In the genomic region with DNA sequence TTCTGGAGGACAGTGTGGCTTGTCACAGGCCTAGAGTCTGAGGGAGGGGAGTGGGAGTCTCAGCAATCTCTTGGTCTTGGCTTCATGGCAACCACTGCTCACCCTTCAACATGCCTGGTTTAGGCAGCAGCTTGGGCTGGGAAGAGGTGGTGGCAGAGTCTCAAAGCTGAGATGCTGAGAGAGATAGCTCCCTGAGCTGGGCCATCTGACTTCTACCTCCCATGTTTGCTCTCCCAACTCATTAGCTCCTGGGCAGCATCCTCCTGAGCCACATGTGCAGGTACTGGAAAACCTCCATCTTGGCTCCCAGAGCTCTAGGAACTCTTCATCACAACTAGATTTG, we compare ENCODE assay signal across 12 cellular contexts. TPM values are rescaled to one million over a fixed set of nuclear protein-coding genes. Genes with fewer than 3 reads are reported as not detected.
DNase-seq lines count a peak whose midpoint lies in the region; ATAC-seq and TF ChIP-seq lines count a peak whose summit lies in the region.
"Had no signal": no experiment of that assay in that cellular context is flagged by ENCODE, and none has a peak within 500 bp of the region (broad histone marks: within the 10 kb centered on the region; RNA-seq: fewer than 3 reads in every experiment).

No MANE protein-coding gene starts in this region.

- H3K4me1 Mint-ChIP-seq in activated CD8-positive, alpha-beta memory T cell treated with anti-CD3 and anti-CD28 coated beads, Interleukin-2, amount 10 ng/mL, durations not matched to agents 7 days and 5 days = peaks cover 18% of the 10 kb centered on the region
- H3K4me1 Mint-ChIP-seq in activated T-helper 2 cell treated with anti-CD3 and anti-CD28 coated beads, Interferon-gamma antibody, Interleukin-2, Interleukin-4, amounts not matched to agents 10 μg/mL and 5 μg/mL and 100 μg/mL, durations not matched to agents 14 hours and 24 hours and 36 hours (ENCODE audit: low read depth) = peaks cover 27% of the 10 kb centered on the region

- H3K27ac ChIP-seq in lower lobe of right lung = peak overlapping the region; percentile 46
- H3K27ac ChIP-seq in tibial nerve = peak overlapping the region in 3 of 4 donors; percentile 13 to 56 (median 46)

- peaks cover 93% of the 10 kb centered on the region for H3K36me3 ChIP-seq in lower lobe of right lung
- peaks cover 0 to 89% (median 16%) of the 10 kb centered on the region in 3 donors for H3K36me3 ChIP-seq in tibial nerve

- H3K27me3 ChIP-seq in lower lobe of right lung (ENCODE audit: low read depth) = no peaks in the 10 kb centered on the region
- H3K27me3 ChIP-seq in tibial nerve = no peaks in the 10 kb centered on the region

- peaks cover 21% of the 10 kb centered on the region for H3K4me1 ChIP-seq in lower lobe of right lung
- H3K4me1 ChIP-seq in tibial nerve = peaks cover 0 to 23% (median 2%) of the 10 kb centered on the region in 4 donors

- no peak for TF ChIP-seq EP300 in tibial nerve (IDR thresholded peaks at IDR 0.05)

- no peak overlapping the region for H3K4me3 Mint-ChIP-seq in activated CD8-positive, alpha-beta memory T cell treated with anti-CD3 and anti-CD28 coated beads, Interleukin-2, amount 10 ng/mL, durations not matched to agents 7 days and 5 days
- no peak overlapping the region for H3K4me3 Mint-ChIP-seq in activated T-helper 2 cell treated with anti-CD3 and anti-CD28 coated beads, Interferon-gamma antibody, Interleukin-2, Interleukin-4, amounts not matched to agents 10 μg/mL and 5 μg/mL and 100 μg/mL, durations not matched to agents 14 hours and 24 hours and 36 hours (ENCODE audit: low read depth)

- H3K27ac Mint-ChIP-seq in activated CD8-positive, alpha-beta memory T cell treated with anti-CD3 and anti-CD28 coated beads, Interleukin-2, amount 10 ng/mL, durations not matched to agents 7 days and 5 days = peak overlapping the region; percentile 50
- peak overlapping the region; percentile 82 for H3K27ac Mint-ChIP-seq in activated T-helper 2 cell treated with anti-CD3 and anti-CD28 coated beads, Interferon-gamma antibody, Interleukin-2, Interleukin-4, amounts not matched to agents 10 μg/mL and 5 μg/mL and 100 μg/mL, durations not matched to agents 14 hours and 24 hours and 36 hours

- H3K9me3 ChIP-seq in lower lobe of right lung = no peaks in the 10 kb centered on the region
- H3K9me3 ChIP-seq in tibial nerve = no peaks in the 10 kb centered on the region

- no peak for ATAC-seq in activated CD8-positive, alpha-beta memory T cell treated with anti-CD3 and anti-CD28 coated beads, Interleukin-2, amount 10 ng/mL, durations not matched to agents 7 days and 5 days
- ATAC-seq in lower lobe of right lung = no peak
- ATAC-seq: right cardiac atrium had no signal

- H3K4me3 ChIP-seq in lower lobe of right lung (no peak overlapping the region), tibial nerve (no peak overlapping the region)

- TF ChIP-seq CTCF in lower lobe of right lung (IDR thresholded peaks at IDR 0.05) (no peak), tibial nerve (IDR thresholded peaks at IDR 0.05) (no peak)

- H3K36me3 Mint-ChIP-seq in activated CD8-positive, alpha-beta memory T cell treated with anti-CD3 and anti-CD28 coated beads, Interleukin-2, amount 10 ng/mL, durations not matched to agents 7 days and 5 days = peaks cover 14% of the 10 kb centered on the region
- peaks cover 58% of the 10 kb centered on the region for H3K36me3 Mint-ChIP-seq in activated T-helper 2 cell treated with anti-CD3 and anti-CD28 coated beads, Interferon-gamma antibody, Interleukin-2, Interleukin-4, amounts not matched to agents 10 μg/mL and 5 μg/mL and 100 μg/mL, durations not matched to agents 14 hours and 24 hours and 36 hours (ENCODE audit: low read depth)

- CTCF ChIA-PET in activated CD8-positive, alpha-beta memory T cell treated with anti-CD3 and anti-CD28 coated beads, Interleukin-2, amount 10 ng/mL, durations not matched to agents 7 days and 5 days (lab: Charles Lee) = interaction anchor here (0.6 to 1.3 kb wide), 8 partner anchors 10 to 1409 kb away, joined by 3 to 5 read pairs (median 4); a partner anchor contains a TSS

- no peaks in the 10 kb centered on the region for H3K9me3 Mint-ChIP-seq in activated CD8-positive, alpha-beta memory T cell treated with anti-CD3 and anti-CD28 coated beads, Interleukin-2, amount 10 ng/mL, durations not matched to agents 7 days and 5 days (ENCODE audit: low read depth)
- H3K9me3 Mint-ChIP-seq in activated T-helper 2 cell treated with anti-CD3 and anti-CD28 coated beads, Interferon-gamma antibody, Interleukin-2, Interleukin-4, amounts not matched to agents 10 μg/mL and 5 μg/mL and 100 μg/mL, durations not matched to agents 14 hours and 24 hours and 36 hours = no peaks in the 10 kb centered on the region

- no peak for TF ChIP-seq POLR2A in tibial nerve (IDR thresholded peaks at IDR 0.05)

- no peaks in the 10 kb centered on the region for H3K27me3 Mint-ChIP-seq in activated CD8-positive, alpha-beta memory T cell treated with anti-CD3 and anti-CD28 coated beads, Interleukin-2, amount 10 ng/mL, durations not matched to agents 7 days and 5 days
- H3K27me3 Mint-ChIP-seq in activated T-helper 2 cell treated with anti-CD3 and anti-CD28 coated beads, Interferon-gamma antibody, Interleukin-2, Interleukin-4, amounts not matched to agents 10 μg/mL and 5 μg/mL and 100 μg/mL, durations not matched to agents 14 hours and 24 hours and 36 hours (ENCODE audit: low read depth) = no peaks in the 10 kb centered on the region

- no peak for DNase-seq in activated CD8-positive, alpha-beta memory T cell treated with anti-CD3 and anti-CD28 coated beads, Interleukin-2, amount 10 ng/mL, durations not matched to agents 7 days and 5 days
- DNase-seq in activated CD8-positive, alpha-beta memory T cell treated with anti-CD3 and anti-CD28 coated beads, Interleukin-2, amount 50 U/mL, for 4 hours = no peak
- DNase-seq in activated T-helper 2 cell treated with anti-CD3 and anti-CD28 coated beads, Interferon-gamma antibody, Interleukin-2, Interleukin-4, amounts not matched to agents 10 μg/mL and 5 μg/mL and 100 μg/mL, durations not matched to agents 14 hours and 24 hours and 36 hours (ENCODE audit: low spot score) = no peak
- DNase-seq in lower lobe of right lung (no peak), tibial nerve (ENCODE audit: low spot score in 2 of 2) (no peak), NCI-H526 (lab: John Stamatoyannopoulos, UW) (no peak), NCI-H446 (lab: John Stamatoyannopoulos, UW) (no peak), NCI-H2171 (lab: John Stamatoyannopoulos, UW) (no peak)
- DNase-seq: NCI-H1417; NCI-H345; right cardiac atrium; stimulated activated CD4-positive, alpha-beta T cell treated with anti-CD3 and anti-CD28 coated beads, Interleukin-4, amount 100 ng/mL, for 1 hour had no signal

- intact Hi-C loops in activated T-helper 2 cell treated with anti-CD3 and anti-CD28 coated beads, Interferon-gamma antibody, Interleukin-2, Interleukin-4, amounts not matched to agents 10 μg/mL and 5 μg/mL and 100 μg/mL, durations not matched to agents 14 hours and 24 hours and 36 hours (cut with micrococcal nuclease) = no loop called here
- intact Hi-C loops in lower lobe of right lung (cut with DNase I) = no loop called here

RNA-seq across cellular contexts. Expression of a gene that starts 13.0 kb away (rescaled TPM):
- 10 to 100 TPM; 11.0 to 15.7 TPM for total RNA-seq in activated CD8-positive, alpha-beta memory T cell treated with anti-CD3 and anti-CD28 coated beads, Interleukin-2, amount 10 ng/mL, durations not matched to agents 7 days and 5 days
- total RNA-seq in activated T-helper 2 cell treated with anti-CD3 and anti-CD28 coated beads, Interferon-gamma antibody, Interleukin-2, Interleukin-4, amounts not matched to agents 10 μg/mL and 5 μg/mL and 100 μg/mL, durations not matched to agents 14 hours and 24 hours and 36 hours = 9.3 and 10.4 TPM in 2 replicates
- total RNA-seq in lower lobe of right lung (54.9 TPM), tibial nerve (100 to 1,000 TPM in 1 of 4 donors, 10 to 100 TPM in 3; 54.8 to 106 (median 80.5) TPM)
